17 cellular contexts compared by ENCODE assay signal in the genomic region with DNA sequence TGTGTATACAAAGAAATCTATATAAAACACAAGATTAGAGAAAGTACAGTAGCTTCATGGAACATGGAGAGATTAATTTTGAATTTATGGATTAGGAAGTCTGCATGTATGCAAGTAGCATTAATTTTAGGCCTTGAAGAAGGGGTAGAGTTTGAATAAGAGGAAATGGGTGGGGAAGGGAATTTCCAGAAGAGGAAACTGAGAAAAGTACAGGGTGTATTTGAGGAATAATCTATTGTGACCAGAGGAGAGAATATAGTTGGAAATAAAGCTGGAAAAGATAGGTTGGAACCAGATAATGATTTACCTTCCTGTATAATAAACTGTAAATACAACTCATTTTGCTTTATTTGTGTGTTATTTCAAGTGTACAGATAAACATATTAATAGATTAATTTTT.
"Had no signal": no experiment of that assay in that cellular context is flagged by ENCODE, and none has a peak within 500 bp of the region (broad histone marks: within the 10 kb centered on the region; RNA-seq: fewer than 3 reads in every experiment).

No MANE protein-coding gene starts in this region.

- H3K36me3 Mint-ChIP-seq: neural progenitor cell had no signal

- H3K9me3 ChIP-seq: mucosa of descending colon, tibial artery had no signal

- H3K4me1 ChIP-seq: neural progenitor cell, tibial artery had no signal

- H3K27me3 Mint-ChIP-seq: activated CD4-positive, alpha-beta memory T cell treated with anti-CD3 and anti-CD28 coated beads for 36 hours; stimulated activated naive CD8-positive, alpha-beta T cell treated with anti-CD3 and anti-CD28 coated beads, Interleukin-15, amount 100 ng/mL, for 72 hours had no signal

- H2AFZ ChIP-seq: neural progenitor cell had no signal

- H3K4me2 ChIP-seq: neural progenitor cell had no signal

- H3K9me3 Mint-ChIP-seq: activated CD4-positive, alpha-beta memory T cell treated with anti-CD3 and anti-CD28 coated beads for 36 hours; activated naive CD4-positive, alpha-beta T cell treated with anti-CD3 and anti-CD28 coated beads, Interleukin-2, amount 50 U/mL, for 72 hours; activated T-helper 1 cell treated with anti-CD3 and anti-CD28 coated beads, Interleukin-12 subunit alpha, Interleukin-12 subunit beta, Interleukin-2, Interleukin-4 antibody, amounts not matched to agents 30 ng/mL and 10 ng/mL and 1 ng/mL, durations not matched to agents 14 hours and 24 hours and 36 hours; immature natural killer cell; neural progenitor cell; stimulated activated naive CD8-positive, alpha-beta T cell treated with anti-CD3 and anti-CD28 coated beads, Interleukin-15, amount 100 ng/mL, for 72 hours; T-helper 1 cell treated with Interleukin-12 subunit alpha and Interleukin-12 subunit beta and Interleukin-4 antibody, amounts not matched to agents 30 μg/mL and 1 μg/mL, for 36 hours had no signal

- H3K27ac ChIP-seq: coronary artery, foreskin keratinocyte, neural progenitor cell, tibial artery had no signal

- H3K4me3 ChIP-seq: coronary artery, mucosa of descending colon, neural progenitor cell, tibial artery had no signal

- H3K4me3 Mint-ChIP-seq: activated CD4-positive, alpha-beta memory T cell treated with anti-CD3 and anti-CD28 coated beads for 36 hours; activated T-helper 1 cell treated with anti-CD3 and anti-CD28 coated beads, Interleukin-12 subunit alpha, Interleukin-12 subunit beta, Interleukin-2, Interleukin-4 antibody, amounts not matched to agents 30 ng/mL and 10 ng/mL and 1 ng/mL, durations not matched to agents 14 hours and 24 hours and 36 hours; immature natural killer cell; neural progenitor cell; stimulated activated naive CD8-positive, alpha-beta T cell treated with anti-CD3 and anti-CD28 coated beads, Interleukin-15, amount 100 ng/mL, for 72 hours; T-helper 1 cell treated with Interleukin-12 subunit alpha and Interleukin-12 subunit beta and Interleukin-4 antibody, amounts not matched to agents 30 μg/mL and 1 μg/mL, for 36 hours had no signal

- H3K9ac ChIP-seq: neural progenitor cell had no signal

- H3K4me1 Mint-ChIP-seq: neural progenitor cell had no signal

- ATAC-seq: activated naive CD4-positive, alpha-beta T cell treated with anti-CD3 and anti-CD28 coated beads, Interleukin-2, amount 50 U/mL, for 72 hours; foreskin keratinocyte; mucosa of descending colon; stimulated activated naive CD8-positive, alpha-beta T cell treated with anti-CD3 and anti-CD28 coated beads, Interleukin-15, amount 100 ng/mL, for 72 hours had no signal

- H3K27me3 ChIP-seq: foreskin keratinocyte, neural progenitor cell, tibial artery had no signal

- DNase-seq: activated CD4-positive, alpha-beta memory T cell treated with anti-CD3 and anti-CD28 coated beads for 36 hours; activated CD4-positive, alpha-beta T cell treated with anti-CD3 and anti-CD28 coated beads for 48 hours; cerebellar nuclear complex; erythroblast; foreskin keratinocyte; immature natural killer cell; mesendoderm; mucosa of descending colon; posterior cingulate gyrus; stimulated activated CD4-positive, alpha-beta T cell treated with anti-CD3 and anti-CD28 coated beads, Interleukin-4, amount 100 ng/mL, for 24 hours; stimulated activated naive CD8-positive, alpha-beta T cell treated with anti-CD3 and anti-CD28 coated beads, Interleukin-15, amount 100 ng/mL, for 72 hours; tibial artery had no signal

- H3K27ac Mint-ChIP-seq: activated CD4-positive, alpha-beta memory T cell treated with anti-CD3 and anti-CD28 coated beads for 36 hours; activated naive CD4-positive, alpha-beta T cell treated with anti-CD3 and anti-CD28 coated beads, Interleukin-2, amount 50 U/mL, for 72 hours; activated T-helper 1 cell treated with anti-CD3 and anti-CD28 coated beads, Interleukin-12 subunit alpha, Interleukin-12 subunit beta, Interleukin-2, Interleukin-4 antibody, amounts not matched to agents 30 ng/mL and 10 ng/mL and 1 ng/mL, durations not matched to agents 14 hours and 24 hours and 36 hours; immature natural killer cell; neural progenitor cell; T-helper 1 cell treated with Interleukin-12 subunit alpha and Interleukin-12 subunit beta and Interleukin-4 antibody, amounts not matched to agents 30 μg/mL and 1 μg/mL, for 36 hours had no signal

- H3K36me3 ChIP-seq: neural progenitor cell, tibial artery had no signal
